In the genomic region with DNA sequence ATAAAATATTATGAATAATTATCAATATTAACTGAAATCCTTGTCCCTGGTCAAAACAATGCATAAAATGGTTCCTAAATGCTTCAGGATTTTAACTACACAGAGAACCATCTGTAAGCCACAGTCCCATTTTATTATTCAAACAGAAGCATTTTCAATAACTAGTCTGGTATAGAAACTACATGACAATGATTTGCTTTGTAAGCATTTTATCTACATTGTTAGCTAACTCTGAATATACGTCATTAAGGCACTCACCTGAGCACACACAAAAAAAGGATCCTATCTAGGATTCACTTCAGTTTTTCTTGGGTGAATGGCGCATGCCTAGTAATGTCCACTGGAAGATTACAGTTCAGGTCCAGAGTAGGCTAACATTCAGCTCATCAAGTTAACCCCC, we compare ENCODE assay signal across 31 cellular contexts.
"Had no signal": no experiment of that assay in that cellular context is flagged by ENCODE, and none has a peak within 500 bp of the region (broad histone marks: within the 10 kb centered on the region; RNA-seq: fewer than 3 reads in every experiment).

No MANE protein-coding gene starts in this region.

- H3K9me3 ChIP-seq: Peyer's patch, SJSA1, SK-N-SH had no signal

- H3K27ac ChIP-seq: brain microvascular endothelial cell, KMS-11, Peyer's patch, SJSA1 had no signal

- DNase-seq: activated CD4-positive, alpha-beta T cell treated with anti-CD3 and anti-CD28 coated beads for 36 hours; activated CD4-positive, alpha-beta T cell treated with anti-CD3 and anti-CD28 coated beads, Interleukin-2, amount 10 ng/mL, durations not matched to agents 7 days and 5 days; activated CD4-positive, alpha-beta T cell treated with anti-CD3 and anti-CD28 coated beads, Interleukin-2, amount 50 U/mL, for 48 hours; activated CD8-positive, alpha-beta memory T cell treated with anti-CD3 and anti-CD28 coated beads, Interleukin-2, amount 50 U/mL, for 4 hours; activated gamma-delta T cell treated with Interleukin-2 at 50 U/mL for 16 hours; activated naive CD4-positive, alpha-beta T cell treated with anti-CD3 and anti-CD28 coated beads for 36 hours; activated T-cell treated with anti-CD3 and anti-CD28 coated beads for 4 hours; activated T-cell treated with anti-CD3 and anti-CD28 coated beads, Interleukin-2, amount 50 U/mL, for 4 hours; anterior cingulate cortex; brain microvascular endothelial cell; central memory CD4-positive, alpha-beta T cell; MM.1S; NCI-H1092 treated with DMSO at 0.1 percent for 48 hours; NCI-H1417; NCI-H187 treated with DMSO at 0.1 percent for 48 hours; NCI-H345; NCI-H524 treated with DMSO at 0.1 percent for 48 hours; NCI-H82; PC-3; Peyer's patch; RPMI8226; SHP77 treated with DMSO at 0.1 percent for 48 hours; SK-N-SH had no signal

- H3K9me2 ChIP-seq: SK-N-SH had no signal

- H3K4me3 Mint-ChIP-seq: activated CD4-positive, alpha-beta T cell treated with anti-CD3 and anti-CD28 coated beads for 36 hours; activated CD4-positive, alpha-beta T cell treated with anti-CD3 and anti-CD28 coated beads, Interleukin-2, amount 10 ng/mL, durations not matched to agents 7 days and 5 days; activated naive CD4-positive, alpha-beta T cell treated with anti-CD3 and anti-CD28 coated beads for 36 hours; activated T-cell treated with anti-CD3 and anti-CD28 coated beads, Interleukin-2, amount 50 U/mL, for 4 hours; activated T-helper 1 cell treated with anti-CD3 and anti-CD28 coated beads, Interleukin-12 subunit alpha, Interleukin-12 subunit beta, Interleukin-2, Interleukin-4 antibody, amounts not matched to agents 30 ng/mL and 10 ng/mL and 1 ng/mL, durations not matched to agents 14 hours and 24 hours and 36 hours; T-helper 1 cell treated with Interleukin-12 subunit alpha and Interleukin-12 subunit beta and Interleukin-4 antibody, amounts not matched to agents 30 μg/mL and 1 μg/mL, for 36 hours; T-helper 2 cell treated with Interferon-gamma antibody and Interleukin-4, amounts not matched to agents 5 μg/mL and 100 μg/mL, for 36 hours had no signal

- H3K27me3 ChIP-seq: brain microvascular endothelial cell, Peyer's patch had no signal

- ATAC-seq: activated CD4-positive, alpha-beta T cell treated with anti-CD3 and anti-CD28 coated beads for 36 hours; activated CD4-positive, CD25-positive, alpha-beta regulatory T cell treated with anti-CD3 and anti-CD28 coated beads, Interleukin-2, amount 50 U/mL, for 24 hours; activated naive CD4-positive, alpha-beta T cell treated with anti-CD3 and anti-CD28 coated beads, Interleukin-2, amount 50 U/mL, for 72 hours; activated T-cell treated with anti-CD3 and anti-CD28 coated beads, Interleukin-2, amount 50 U/mL, for 4 hours; PC-3 had no signal

- H3K9me3 Mint-ChIP-seq: activated CD4-positive, alpha-beta T cell treated with anti-CD3 and anti-CD28 coated beads, Interleukin-2, amount 10 ng/mL, durations not matched to agents 7 days and 5 days; activated naive CD4-positive, alpha-beta T cell treated with anti-CD3 and anti-CD28 coated beads for 36 hours; activated naive CD4-positive, alpha-beta T cell treated with anti-CD3 and anti-CD28 coated beads, Interleukin-2, amount 50 U/mL, for 72 hours; activated T-cell treated with anti-CD3 and anti-CD28 coated beads, Interleukin-2, amount 50 U/mL, for 4 hours; activated T-helper 1 cell treated with anti-CD3 and anti-CD28 coated beads, Interleukin-12 subunit alpha, Interleukin-12 subunit beta, Interleukin-2, Interleukin-4 antibody, amounts not matched to agents 30 ng/mL and 10 ng/mL and 1 ng/mL, durations not matched to agents 14 hours and 24 hours and 36 hours; T-helper 1 cell treated with Interleukin-12 subunit alpha and Interleukin-12 subunit beta and Interleukin-4 antibody, amounts not matched to agents 30 μg/mL and 1 μg/mL, for 36 hours; T-helper 2 cell treated with Interferon-gamma antibody and Interleukin-4, amounts not matched to agents 5 μg/mL and 100 μg/mL, for 36 hours had no signal

- H3K36me3 ChIP-seq: brain microvascular endothelial cell, Peyer's patch, SJSA1 had no signal

- H3K27ac Mint-ChIP-seq: activated CD4-positive, alpha-beta T cell treated with anti-CD3 and anti-CD28 coated beads for 36 hours; activated CD4-positive, alpha-beta T cell treated with anti-CD3 and anti-CD28 coated beads, Interleukin-2, amount 10 ng/mL, durations not matched to agents 7 days and 5 days; activated naive CD4-positive, alpha-beta T cell treated with anti-CD3 and anti-CD28 coated beads for 36 hours; activated naive CD4-positive, alpha-beta T cell treated with anti-CD3 and anti-CD28 coated beads, Interleukin-2, amount 50 U/mL, for 72 hours; activated T-helper 1 cell treated with anti-CD3 and anti-CD28 coated beads, Interleukin-12 subunit alpha, Interleukin-12 subunit beta, Interleukin-2, Interleukin-4 antibody, amounts not matched to agents 30 ng/mL and 10 ng/mL and 1 ng/mL, durations not matched to agents 14 hours and 24 hours and 36 hours; T-helper 1 cell treated with Interleukin-12 subunit alpha and Interleukin-12 subunit beta and Interleukin-4 antibody, amounts not matched to agents 30 μg/mL and 1 μg/mL, for 36 hours; T-helper 2 cell treated with Interferon-gamma antibody and Interleukin-4, amounts not matched to agents 5 μg/mL and 100 μg/mL, for 36 hours had no signal

- H3K4me2 ChIP-seq: KMS-11, SK-N-SH had no signal

- H3K4me1 ChIP-seq: Peyer's patch, SJSA1 had no signal

- H3K4me1 Mint-ChIP-seq: activated CD4-positive, alpha-beta T cell treated with anti-CD3 and anti-CD28 coated beads, Interleukin-2, amount 10 ng/mL, durations not matched to agents 7 days and 5 days had no signal

- FAIRE-seq: TTC549 had no signal

- H3K9ac ChIP-seq: KMS-11, SK-N-SH had no signal

- H3K36me3 Mint-ChIP-seq: activated naive CD4-positive, alpha-beta T cell treated with anti-CD3 and anti-CD28 coated beads, Interleukin-2, amount 50 U/mL, for 72 hours had no signal

- H3K4me3 ChIP-seq: Peyer's patch, SJSA1 had no signal
